ENCODE assay signal across 18 cellular contexts in the genomic region with DNA sequence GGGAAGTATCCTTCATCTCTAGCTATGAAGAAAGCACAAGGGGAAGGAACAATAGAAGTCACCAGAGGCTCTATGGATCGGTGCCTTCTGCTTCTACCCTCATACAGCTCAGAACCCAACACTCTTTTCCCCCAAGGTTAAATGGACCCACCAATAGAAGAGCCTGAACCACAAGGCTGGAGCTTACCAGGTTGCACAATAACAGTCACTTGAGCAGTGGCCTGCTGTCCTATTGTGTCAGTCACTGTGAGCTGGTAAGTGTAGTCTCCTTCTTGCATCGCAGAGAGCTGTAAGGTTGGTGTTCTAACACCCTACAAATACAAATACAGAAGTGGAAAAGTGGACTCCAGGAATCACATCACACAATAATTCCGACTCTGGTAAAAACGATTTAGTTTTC.
DNase-seq lines count a peak whose midpoint lies in the region; ATAC-seq and TF ChIP-seq lines count a peak whose summit lies in the region.
"Had no signal": no experiment of that assay in that cellular context is flagged by ENCODE, and none has a peak within 500 bp of the region (broad histone marks: within the 10 kb centered on the region; RNA-seq: fewer than 3 reads in every experiment).

No MANE protein-coding gene starts in this region.

- no peak overlapping the region for H3K4me3 Mint-ChIP-seq in activated naive CD8-positive, alpha-beta T cell treated with anti-CD3 and anti-CD28 coated beads for 36 hours
- H3K4me3 Mint-ChIP-seq in activated naive CD8-positive, alpha-beta T cell treated with anti-CD3 and anti-CD28 coated beads, Interleukin-2, amount 50 U/mL, for 24 hours, result no peak overlapping the region

- TF ChIP-seq POLR2A in gastroesophageal sphincter (IDR thresholded peaks at IDR 0.05) (no peak), vagina (IDR thresholded peaks at IDR 0.05) (no peak)

- H3K27me3 Mint-ChIP-seq in activated naive CD8-positive, alpha-beta T cell treated with anti-CD3 and anti-CD28 coated beads for 36 hours, result no peaks in the 10 kb centered on the region
- no peaks in the 10 kb centered on the region for H3K27me3 Mint-ChIP-seq in activated naive CD8-positive, alpha-beta T cell treated with anti-CD3 and anti-CD28 coated beads, Interleukin-2, amount 50 U/mL, for 24 hours

- no peak for DNase-seq in activated naive CD8-positive, alpha-beta T cell treated with anti-CD3 and anti-CD28 coated beads for 36 hours
- DNase-seq in activated naive CD8-positive, alpha-beta T cell treated with anti-CD3 and anti-CD28 coated beads, Interleukin-2, amount 50 U/mL, for 24 hours, result no peak
- DNase-seq in Panc1 (ENCODE audit: low read depth, low spot score), result no peak
- no peak for DNase-seq in vagina (ENCODE audit: extremely low spot score in 2 of 2)
- DNase-seq in NCI-H510A (lab: John Stamatoyannopoulos, UW), result no peak
- no peak for DNase-seq in GM03348 (ENCODE audit: low spot score)
- DNase-seq in posterior cingulate gyrus, result no peak
- DNase-seq: DND-41; effector CD4-positive, alpha-beta T cell; foreskin melanocyte; MG63; stimulated activated CD4-positive, alpha-beta T cell treated with anti-CD3 and anti-CD28 coated beads, Interleukin-1b, Interleukin-23, amount 100 ng/mL, for 48 hours; T1000; uterus had no signal

- H3K4me1 ChIP-seq in Panc1 (ENCODE audit: control insufficient read depth, insufficient read depth, low read length), result peaks cover 20% of the 10 kb centered on the region
- peaks cover 8 to 40% (median 27%) of the 10 kb centered on the region in 3 donors for H3K4me1 ChIP-seq in gastroesophageal sphincter
- H3K4me1 ChIP-seq in vagina, result peaks cover 48% of the 10 kb centered on the region

- no peaks in the 10 kb centered on the region for H3K9me3 Mint-ChIP-seq in activated naive CD8-positive, alpha-beta T cell treated with anti-CD3 and anti-CD28 coated beads for 36 hours
- no peaks in the 10 kb centered on the region for H3K9me3 Mint-ChIP-seq in activated naive CD8-positive, alpha-beta T cell treated with anti-CD3 and anti-CD28 coated beads, Interleukin-2, amount 50 U/mL, for 24 hours

- TF ChIP-seq CTCF in Panc1 (IDR thresholded peaks at IDR 0.05), result no peak
- no peak for TF ChIP-seq CTCF in gastroesophageal sphincter (IDR thresholded peaks at IDR 0.05)
- TF ChIP-seq CTCF in vagina (IDR thresholded peaks at IDR 0.05), result no peak

- H3K27ac ChIP-seq in Panc1 (ENCODE audit: low read length) (peak overlapping the region; percentile 20; the same call in 1 of the 2 replicates), gastroesophageal sphincter (peak overlapping the region in 3 of 4 donors; percentile 8 to 31 (median 20)), vagina (peak overlapping the region; percentile 76)
- H3K27ac ChIP-seq: PC-9 had no signal

- POLR2A ChIA-PET in Panc1 (lab: Charles Lee), result interaction anchor here (0.6 kb wide), 1 partner anchor 43 kb away, joined by 3 read pairs; no protein-coding TSS in a partner anchor

- ATAC-seq in activated naive CD8-positive, alpha-beta T cell treated with anti-CD3 and anti-CD28 coated beads, Interleukin-2, amount 50 U/mL, for 24 hours, result no peak
- ATAC-seq in Panc1, result no peak
- no peak for ATAC-seq in gastroesophageal sphincter

- H3K9me3 ChIP-seq in Panc1 (ENCODE audit: control insufficient read depth, insufficient read depth, low read depth, low read length) (no peaks in the 10 kb centered on the region), gastroesophageal sphincter (no peaks in the 10 kb centered on the region), vagina (no peaks in the 10 kb centered on the region)
- H3K9me3 ChIP-seq: MG63, prostate gland, uterus had no signal

- peaks cover 23% of the 10 kb centered on the region for H3K4me1 Mint-ChIP-seq in activated naive CD8-positive, alpha-beta T cell treated with anti-CD3 and anti-CD28 coated beads for 36 hours
- H3K4me1 Mint-ChIP-seq in activated naive CD8-positive, alpha-beta T cell treated with anti-CD3 and anti-CD28 coated beads, Interleukin-2, amount 50 U/mL, for 24 hours, result peaks cover 19% of the 10 kb centered on the region

- no TSS peak for BruUV-seq in Panc1 (replicated peaks; lab: Mats Ljungman, UMichigan)

- H3K27me3 ChIP-seq in Panc1 (ENCODE audit: control insufficient read depth, insufficient read depth, low read length), result no peaks in the 10 kb centered on the region
- H3K27me3 ChIP-seq in gastroesophageal sphincter, result no peaks in the 10 kb centered on the region
- H3K27me3 ChIP-seq in vagina, result no peaks in the 10 kb centered on the region
- H3K27me3 ChIP-seq: MG63, uterus had no signal

- no peak overlapping the region for H3K4me3 ChIP-seq in Panc1 (ENCODE audit: low read depth in 2 of 2, low read length in 2 of 2)
- no peak overlapping the region for H3K4me3 ChIP-seq in gastroesophageal sphincter
- H3K4me3 ChIP-seq in vagina, result no peak overlapping the region
- H3K4me3 ChIP-seq: GM12878, MG63, PC-9, prostate gland, uterus had no signal

- CTCF ChIA-PET in Panc1 (lab: Charles Lee), result interaction anchor here (1.3 kb wide), 1 partner anchor 9 kb away, joined by 3 read pairs; no protein-coding TSS in a partner anchor

- 80 to 90% methylated on average over 2 to 3 of the region's 4 CpGs for WGBS in gastroesophageal sphincter (ENCODE audit: low coverage in 1 of 2), 2 donors

- TF ChIP-seq EP300 in gastroesophageal sphincter (IDR thresholded peaks at IDR 0.05), result no peak

- intact Hi-C loops in Panc1 (cut with micrococcal nuclease; ENCODE audit: unreplicated experiment), result loop anchor here (10.0 kb wide), 1 partner anchor 321 kb away; no protein-coding TSS in a partner anchor
- intact Hi-C loops in vagina (cut with DNase I), result loop anchor here (5.0 to 10.0 kb wide), 2 partner anchors 108 to 271 kb away; no protein-coding TSS in a partner anchor
- intact Hi-C loops in posterior cingulate gyrus (cut with DNase I), result loop anchor here (5.0 to 10.0 kb wide), 2 partner anchors 271 to 323 kb away; no protein-coding TSS in a partner anchor

- H3K27ac Mint-ChIP-seq in activated naive CD8-positive, alpha-beta T cell treated with anti-CD3 and anti-CD28 coated beads for 36 hours, result peak overlapping the region; percentile 45
- H3K27ac Mint-ChIP-seq in activated naive CD8-positive, alpha-beta T cell treated with anti-CD3 and anti-CD28 coated beads, Interleukin-2, amount 50 U/mL, for 24 hours, result no peak overlapping the region

- in situ Hi-C loops in Panc1 (cut with HindIII; ENCODE audit: low pct_unique_long_range_greater_than_20kb, low sequenced_read_pairs), result no loop called here

- peaks cover 6% of the 10 kb centered on the region for H3K36me3 Mint-ChIP-seq in activated naive CD8-positive, alpha-beta T cell treated with anti-CD3 and anti-CD28 coated beads for 36 hours
- H3K36me3 Mint-ChIP-seq in activated naive CD8-positive, alpha-beta T cell treated with anti-CD3 and anti-CD28 coated beads, Interleukin-2, amount 50 U/mL, for 24 hours (ENCODE audit: low read depth), result peaks cover 8% of the 10 kb centered on the region

- H3K36me3 ChIP-seq in Panc1 (ENCODE audit: control insufficient read depth, insufficient read depth, low read length), result peaks cover 3% of the 10 kb centered on the region; the same call in 1 of the 2 replicates
- peaks cover 0 to 76% of the 10 kb centered on the region in 2 donors for H3K36me3 ChIP-seq in gastroesophageal sphincter
- no peaks in the 10 kb centered on the region for H3K36me3 ChIP-seq in vagina
- H3K36me3 ChIP-seq: prostate gland, uterus had no signal

Comparison
In these comparisons a context has a peak if more than half of its experiments do, and no peak if none do; other contexts are left out.
1. H3K27ac ChIP-seq: peak in every context shown above with its lines; median percentile 76 in vagina; 20 in Panc1; 20 in gastroesophageal sphincter.